In the genomic region with DNA sequence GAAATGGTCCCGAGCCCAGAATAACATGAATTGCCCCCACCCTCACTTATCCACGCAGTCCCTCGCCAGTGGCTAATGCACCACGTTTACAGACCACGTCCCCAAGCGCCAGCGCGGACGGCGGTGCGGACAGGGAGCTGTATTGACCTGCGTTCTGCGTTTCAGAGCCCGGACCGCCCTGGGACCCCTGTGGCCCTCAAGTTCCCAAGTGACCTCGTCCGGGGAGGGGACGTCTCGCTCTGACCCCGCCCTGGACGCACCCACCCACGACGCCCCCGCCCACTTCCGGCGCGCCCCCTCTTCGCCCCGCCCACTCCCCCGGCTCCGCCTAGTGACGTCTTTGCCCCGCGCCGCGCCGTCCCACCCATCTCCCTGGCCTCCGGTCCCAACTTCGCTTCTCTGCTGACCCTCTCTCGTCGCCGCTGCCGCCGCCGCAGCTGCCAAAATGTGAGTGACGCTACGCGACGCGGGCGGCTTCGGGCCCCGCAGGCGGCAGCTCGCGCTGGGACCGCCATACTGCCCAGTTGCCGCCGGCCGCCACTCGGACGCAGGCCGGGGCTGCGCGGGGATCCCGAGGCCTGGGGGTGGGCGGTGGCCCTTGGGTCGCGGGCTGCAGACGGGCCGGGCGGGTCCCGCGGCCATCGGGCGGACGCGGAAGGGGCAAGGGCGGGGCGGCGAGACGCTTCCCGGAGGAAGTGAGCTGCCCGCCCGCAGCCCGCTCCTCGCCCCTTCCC, we compare ENCODE assay signal across 8 cellular contexts. TPM values are rescaled to one million over a fixed set of nuclear protein-coding genes. Genes with fewer than 3 reads are reported as not detected.
DNase-seq lines count a peak whose midpoint lies in the region; ATAC-seq and TF ChIP-seq lines count a peak whose summit lies in the region.

A gene with protein sequence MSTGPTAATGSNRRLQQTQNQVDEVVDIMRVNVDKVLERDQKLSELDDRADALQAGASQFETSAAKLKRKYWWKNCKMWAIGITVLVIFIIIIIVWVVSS (plus strand): TSS at position 358 of the 734 bp plus-strand sequence. CDS start 88 bp downstream, at position 446.

- peaks cover 21% of the 10 kb centered on the region for H3K36me3 ChIP-seq in HUES48 (ENCODE audit: control insufficient read depth, insufficient read depth, low read length)

- no peaks in the 10 kb centered on the region for H3K27me3 ChIP-seq in HUES48 (ENCODE audit: control insufficient read depth, insufficient read depth, low read length)

- peaks cover 4% of the 10 kb centered on the region for H3K27me3 Mint-ChIP-seq in activated T-helper 17 cell treated with anti-CD3 and anti-CD28 coated beads, Interleukin-2, amount 50 U/mL, for 72 hours
- no peaks in the 10 kb centered on the region for H3K27me3 Mint-ChIP-seq in nephron (ENCODE audit: low read depth)

- peak within 1 kb of the TSS; percentile 88 for H3K27ac ChIP-seq in HUES48 (ENCODE audit: low read depth, low read length)

- DNase-seq in COLO668 (lab: John Stamatoyannopoulos, UW; ENCODE audit: unreplicated experiment) (peak; percentile 89), RPMI8226 (peak; percentile 88), fibroblast of peridontal ligament (ENCODE audit: extremely low read depth) (peak; percentile 66)
- DNase-seq in stimulated activated naive CD8-positive, alpha-beta T cell treated with anti-CD3 and anti-CD28 coated beads, Interleukin-15, Interleukin-2, amounts not matched to agents 100 U/mL and 50 U/mL, for 24 hours, result peak; percentile 94

- H3K4me3 Mint-ChIP-seq in activated T-helper 17 cell treated with anti-CD3 and anti-CD28 coated beads, Interleukin-2, amount 50 U/mL, for 72 hours, result peak within 1 kb of the TSS; percentile 86
- H3K4me3 Mint-ChIP-seq in nephron, result peak within 1 kb of the TSS; percentile 92 to 95 (median 95)

- peak within 1 kb of the TSS; percentile 94 for H3K4me3 ChIP-seq in HUES48 (ENCODE audit: low read depth, low read length)

- peaks cover 3% of the 10 kb centered on the region for H3K4me1 ChIP-seq in HUES48 (ENCODE audit: control insufficient read depth, insufficient read depth, low read length)

- H3K27ac Mint-ChIP-seq in activated T-helper 17 cell treated with anti-CD3 and anti-CD28 coated beads, Interleukin-2, amount 50 U/mL, for 72 hours, result peak within 1 kb of the TSS; percentile 84
- peak within 1 kb of the TSS in 2 of 3 experiments; percentile 86 for H3K27ac Mint-ChIP-seq in nephron

- H3K4me1 Mint-ChIP-seq in activated T-helper 17 cell treated with anti-CD3 and anti-CD28 coated beads, Interleukin-2, amount 50 U/mL, for 72 hours, result peaks cover 21% of the 10 kb centered on the region
- peaks cover 33% of the 10 kb centered on the region for H3K4me1 Mint-ChIP-seq in nephron

- peak within 1 kb of the TSS; percentile 73 for H3K9ac ChIP-seq in HUES48 (ENCODE audit: low read depth, low read length)

- no peak for TF ChIP-seq CTCF in nephron (IDR thresholded peaks at IDR 0.05; ENCODE audit: unreplicated experiment in 3 of 3)

- peaks cover 43% of the 10 kb centered on the region for H3K36me3 Mint-ChIP-seq in activated T-helper 17 cell treated with anti-CD3 and anti-CD28 coated beads, Interleukin-2, amount 50 U/mL, for 72 hours (ENCODE audit: low read depth)
- peaks cover 35% of the 10 kb centered on the region for H3K36me3 Mint-ChIP-seq in nephron (ENCODE audit: low read depth)

- no peaks in the 10 kb centered on the region for H3K9me3 Mint-ChIP-seq in activated T-helper 17 cell treated with anti-CD3 and anti-CD28 coated beads, Interleukin-2, amount 50 U/mL, for 72 hours
- no peaks in the 10 kb centered on the region for H3K9me3 Mint-ChIP-seq in nephron

- no peaks in the 10 kb centered on the region for H3K9me3 ChIP-seq in HUES48 (ENCODE audit: control insufficient read depth, insufficient read depth, low read length)

- peak; percentile 66 for ATAC-seq in GM19467 (IDR thresholded peaks at IDR 0.05; ENCODE audit: unreplicated experiment)
- peak; percentile 96 for ATAC-seq in activated T-helper 17 cell treated with anti-CD3 and anti-CD28 coated beads, Interleukin-2, amount 50 U/mL, for 72 hours (replicated peaks)
- ATAC-seq in stimulated activated naive CD8-positive, alpha-beta T cell treated with anti-CD3 and anti-CD28 coated beads, Interleukin-15, Interleukin-2, amounts not matched to agents 100 U/mL and 50 U/mL, for 24 hours, result peak; percentile 92

RNA-seq across cellular contexts. Expression of the gene that starts here (rescaled TPM):
- 10 to 100 TPM; 22.3 to 24.9 TPM for total RNA-seq in activated T-helper 17 cell treated with anti-CD3 and anti-CD28 coated beads, Interleukin-2, amount 50 U/mL, for 72 hours

Comparison
In these comparisons a context has a peak if more than half of its experiments do, and no peak if none do; other contexts are left out.
1. Peak in every context shown above with its lines: DNase-seq, ATAC-seq, H3K4me3 ChIP-seq and H3K27ac ChIP-seq.